In genomic region chr5:92552206-92553160, GRCh38 we compare ENCODE assay signal across 8 cellular contexts.
A peak's percentile ranks its signal among the peaks of the same experiment; 100 is the strongest.
DNase-seq lines count a peak whose midpoint lies in the region; ATAC-seq and TF ChIP-seq lines count a peak whose summit lies in the region.
"Had no signal": no experiment of that assay in that cellular context is flagged by ENCODE, and none has a peak within 500 bp of the region (broad histone marks: within the 10 kb centered on the region; RNA-seq: fewer than 3 reads in every experiment).

No MANE protein-coding gene starts in this region.

- CTCF ChIA-PET in HEK293T (lab: Yijun Ruan, JAX) = interaction anchor here (1.1 kb wide), 1 partner anchor 8 kb away, joined by 3 read pairs; no protein-coding TSS in a partner anchor

- H3K36me3 ChIP-seq in H7 (replicated peaks; ENCODE audit: control insufficient read depth, insufficient read depth, low read length) = no peaks in the 10 kb centered on the region

- no peak for ATAC-seq in HG02678 (IDR thresholded peaks at IDR 0.05; ENCODE audit: unreplicated experiment)
- no peak for ATAC-seq in HG02884 (IDR thresholded peaks at IDR 0.05; ENCODE audit: unreplicated experiment)

- no peak overlapping the region for H3K27ac ChIP-seq in coronary artery

- H3K4me3 ChIP-seq in coronary artery = peak overlapping the region; percentile 9
- no peak overlapping the region for H3K4me3 ChIP-seq in H7 (ENCODE audit: insufficient read depth, low read depth, low read length)

- DNase-seq in HEK293T (ENCODE audit: extremely low spot score) = peak; percentile 46
- DNase-seq in NCI-H2196 treated with DMSO at 0.1 percent for 48 hours (lab: John Stamatoyannopoulos, UW; ENCODE audit: unreplicated experiment) = peak; percentile 33
- DNase-seq in coronary artery (ENCODE audit: low spot score) = no peak
- peak; percentile 91 for DNase-seq in renal cortical epithelial cell (ENCODE audit: low read depth)
- no peak for DNase-seq in H7
- DNase-seq: activated effector memory CD4-positive, alpha-beta T cell treated with Interleukin-2 at 50 U/mL for 16 hours had no signal

- POLR2A ChIA-PET in HEK293T (lab: Yijun Ruan, JAX) = no interaction called here

- no peaks in the 10 kb centered on the region for H3K27me3 ChIP-seq in H7 (ENCODE audit: control insufficient read depth, insufficient read depth, low read length)

- no peak for TF ChIP-seq CTCF in coronary artery (IDR thresholded peaks at IDR 0.05)

TF ChIP-seq in HEK293T, 16 proteins besides CTCF, POLR2A, EP300 and RAD21:
- TF ChIP-seq L3MBTL2 (conservative IDR thresholded peaks at IDR 0.05) (no peak), CTBP1 (IDR thresholded peaks at IDR 0.05; ENCODE audit: borderline replicate concordance) (peak; percentile 6; the same call in 1 of the 2 replicates), TARDBP (IDR thresholded peaks at IDR 0.05) (no peak), FOXM1 (IDR thresholded peaks at IDR 0.05; ENCODE audit: borderline replicate concordance) (no peak), FOXA1 (IDR thresholded peaks at IDR 0.05) (peak; percentile 2; the same call in 1 of the 2 replicates), PKNOX1 (IDR thresholded peaks at IDR 0.05) (peak; percentile 1; the same call in 1 of the 2 replicates)
TF ChIP-seq in HEK293T: peak in this region for 3.

Comparison
In these comparisons a context has a peak if more than half of its experiments do, and no peak if none do; other contexts are left out.
1. DNase-seq: peak in HEK293T (single experiment), NCI-H2196 treated with DMSO at 0.1 percent for 48 hours (single experiment) and renal cortical epithelial cell (single experiment); none in coronary artery (single experiment) and H7 (single experiment).